ENCODE assay signal across 16 cellular contexts in the genomic region with DNA sequence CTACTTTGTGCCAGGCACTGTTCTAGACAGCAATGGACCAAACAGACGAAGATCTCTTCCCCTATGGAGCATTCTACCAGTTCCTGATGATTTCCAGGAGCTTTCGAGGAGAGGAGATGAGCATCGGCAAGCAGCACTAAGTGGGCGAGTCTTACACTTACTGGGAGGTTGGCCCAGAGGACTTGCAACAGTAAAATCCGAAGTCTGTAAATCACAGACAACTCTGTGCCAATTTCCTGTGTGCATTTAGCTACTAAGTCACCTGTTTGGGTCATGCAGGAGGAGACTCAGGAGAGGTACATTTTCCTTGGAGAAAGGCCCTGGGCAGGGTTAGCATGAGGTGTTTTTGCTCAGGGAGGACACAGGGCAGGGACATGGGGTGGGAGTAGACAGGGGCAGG. TPM values are rescaled to one million over a fixed set of nuclear protein-coding genes. Genes with fewer than 3 reads are reported as not detected.
"Had no signal": no experiment of that assay in that cellular context is flagged by ENCODE, and none has a peak within 500 bp of the region (broad histone marks: within the 10 kb centered on the region; RNA-seq: fewer than 3 reads in every experiment).

No MANE protein-coding gene starts in this region.

- H3K27me3 ChIP-seq: cardiac muscle cell, vagina had no signal

- H3K9me3 ChIP-seq: left ventricle myocardium inferior, mucosa of descending colon, stomach, vagina had no signal

- H3K27ac ChIP-seq: cardiac muscle cell, left ventricle myocardium inferior, stomach, vagina had no signal

- ATAC-seq: activated T-cell treated with anti-CD3 and anti-CD28 coated beads, Interleukin-2, amount 50 U/mL, for 72 hours had no signal

- DNase-seq: activated CD4-positive, alpha-beta T cell treated with anti-CD3 and anti-CD28 coated beads, Interleukin-2, amount 50 U/mL, for 4 hours; activated effector memory CD4-positive, alpha-beta T cell treated with anti-CD3 and anti-CD28 coated beads, Interleukin-2, amount 50 U/mL, for 16 hours; kidney; left ventricle myocardium inferior; stomach had no signal

- H3K4me3 ChIP-seq: cardiac muscle cell, left ventricle myocardium inferior, mucosa of descending colon, smooth muscle cell, stomach, vagina had no signal

- FAIRE-seq: kidney had no signal

- H3K36me3 ChIP-seq: cardiac muscle cell, left ventricle myocardium inferior, stomach, vagina had no signal

- H3K4me1 ChIP-seq: left ventricle myocardium inferior had no signal

RNA-seq across cellular contexts. Expression of gene TRPM8, which starts 58.9 kb away (rescaled TPM):
- total RNA-seq: activated CD8-positive, alpha-beta memory T cell treated with anti-CD3 and anti-CD28 coated beads for 36 hours; activated T-cell treated with anti-CD3 and anti-CD28 coated beads, Interleukin-2, amount 50 U/mL, for 72 hours; dermis microvascular lymphatic vessel endothelial cell; fibroblast of villous mesenchyme; left ventricle myocardium inferior; mucosa of descending colon; osteocyte; pulmonary artery endothelial cell; sciatic nerve; smooth muscle cell; stomach; vagina had no signal
- polyA plus RNA-seq: cardiac muscle cell, smooth muscle cell, stomach had no signal
